Comparison of ENCODE assay signal across 1 cellular context in the genomic region with DNA sequence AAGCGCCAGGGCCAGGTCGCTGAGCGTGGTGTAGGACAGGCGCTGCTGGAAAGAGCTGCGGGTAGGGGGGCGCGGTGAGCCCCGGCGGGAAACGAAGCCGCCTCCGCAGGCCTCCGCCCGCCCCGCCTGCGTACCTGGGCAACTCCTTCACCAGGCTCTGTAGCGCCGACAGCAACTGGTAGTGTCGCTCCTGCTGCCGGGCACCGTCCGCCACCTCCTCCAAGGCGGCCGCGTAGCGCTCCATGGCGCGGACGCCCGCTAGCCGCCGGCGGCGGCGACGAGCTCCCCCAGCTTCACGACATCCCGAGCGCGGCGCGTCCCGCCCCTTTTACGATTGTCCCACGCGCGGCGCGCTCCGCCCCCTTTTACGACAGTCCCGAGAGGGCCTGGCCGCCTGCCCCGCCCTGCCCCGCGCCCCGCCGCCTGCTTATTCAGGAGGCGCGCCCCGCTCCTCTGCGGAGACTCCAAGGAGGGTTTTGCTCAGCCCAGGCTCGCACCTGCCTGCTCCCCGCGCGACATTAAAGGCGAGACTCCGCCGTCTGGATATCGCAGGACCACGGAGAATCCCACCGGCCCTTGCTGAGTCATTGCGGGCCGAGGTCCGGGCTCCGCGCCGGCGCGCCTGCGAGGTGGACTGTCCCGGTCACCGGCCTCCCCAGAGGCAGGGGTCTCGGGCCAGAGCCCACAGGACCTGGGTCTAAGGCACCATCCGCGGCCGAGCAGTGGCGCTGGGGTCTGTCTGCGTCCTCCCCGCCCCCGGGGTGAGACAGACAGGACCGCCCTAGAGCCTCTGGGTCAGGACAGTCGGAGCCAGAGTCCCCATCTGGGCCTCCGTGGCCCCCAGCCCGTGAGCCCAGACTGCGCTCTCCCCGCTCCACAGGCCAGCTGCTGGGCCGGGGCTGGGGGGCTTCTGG.
TF ChIP-seq lines count a peak whose summit lies in the region.

A gene (minus strand): TSS at position 316 of the 914 bp plus-strand sequence. CDS start 72 bp downstream, at position 244.

TF ChIP-seq in HEK293, 187 proteins besides CTCF, POLR2A, EP300 and RAD21 (continued from another document and continues in another):
- TF ChIP-seq SP3 (tag by site-specific recombination; IDR thresholded peaks at IDR 0.05) (peak; percentile 96), ZBTB7A (tag by site-specific recombination; IDR thresholded peaks at IDR 0.05; ENCODE audit: low read depth) (0 out of 2 replicates have a peak, but pooled peaks have one; percentile 68), ZNF2 (tag by site-specific recombination; IDR thresholded peaks at IDR 0.05) (peak; percentile 34; the same call in 1 of the 2 replicates), ZNF677 (tag by site-specific recombination; IDR thresholded peaks at IDR 0.05) (0 out of 2 replicates have a peak, but pooled peaks have one; percentile 12), ZNF843 (tag by site-specific recombination; IDR thresholded peaks at IDR 0.05) (peak; percentile 35; the same call in 1 of the 2 replicates), TCF7L2 (IDR thresholded peaks at IDR 0.05; ENCODE audit: borderline replicate concordance, low read depth, low read length) (no peak), ZNF354C (tag by site-specific recombination; IDR thresholded peaks at IDR 0.05; ENCODE audit: borderline replicate concordance, low read depth) (no peak), KLF16 (tag by site-specific recombination; IDR thresholded peaks at IDR 0.05) (peak; percentile 95), ZNF596 (tag by site-specific recombination; IDR thresholded peaks at IDR 0.05) (no peak), ZFP37 (tag by site-specific recombination; IDR thresholded peaks at IDR 0.05) (peak; percentile 56; the same call in 1 of the 2 replicates), ZEB2 (tag by site-specific recombination; IDR thresholded peaks at IDR 0.05) (peak; percentile 65), ZFHX2 (tag by site-specific recombination; conservative IDR thresholded peaks at IDR 0.05) (peak; percentile 67; the same call in 1 of the 2 replicates), SP7 (tag by site-specific recombination; IDR thresholded peaks at IDR 0.05) (peak; percentile 57; the same call in 1 of the 2 replicates), ZBTB17 (tag by site-specific recombination; IDR thresholded peaks at IDR 0.05) (peak; percentile 14; the same call in 1 of the 2 replicates), ZIC2 (tag by site-specific recombination; IDR thresholded peaks at IDR 0.05) (0 out of 2 replicates have a peak, but pooled peaks have one; percentile 21), ZNF560 (tag by site-specific recombination; IDR thresholded peaks at IDR 0.05; ENCODE audit: borderline replicate concordance) (no peak), BCL11B (tag by site-specific recombination; IDR thresholded peaks at IDR 0.05; ENCODE audit: low read depth) (no peak), ZNF335 (tag by site-specific recombination; conservative IDR thresholded peaks at IDR 0.05) (peak; percentile 91), ZNF529 (tag by site-specific recombination; IDR thresholded peaks at IDR 0.05; ENCODE audit: insufficient replicate concordance) (no peak), ZNF202 (tag by site-specific recombination; IDR thresholded peaks at IDR 0.05; ENCODE audit: borderline replicate concordance) (no peak), SCRT1 (tag by site-specific recombination; IDR thresholded peaks at IDR 0.05; ENCODE audit: borderline replicate concordance) (no peak), SCRT2 (tag by site-specific recombination; IDR thresholded peaks at IDR 0.05) (peak; percentile 47; the same call in 1 of the 2 replicates), KLF9 (tag by site-specific recombination; IDR thresholded peaks at IDR 0.05; ENCODE audit: low read depth) (peak; percentile 98), ZNF660 (tag by site-specific recombination; IDR thresholded peaks at IDR 0.05) (0 out of 2 replicates have a peak, but pooled peaks have one; percentile 38), ZNF610 (tag by site-specific recombination; IDR thresholded peaks at IDR 0.05; ENCODE audit: borderline replicate concordance) (peak; percentile 31; the same call in 1 of the 2 replicates), ZBTB20 (tag by site-specific recombination; IDR thresholded peaks at IDR 0.05) (peak; percentile 85), ZNF10 (tag by site-specific recombination; IDR thresholded peaks at IDR 0.05) (peak; percentile 84), KLF1 (tag by site-specific recombination; IDR thresholded peaks at IDR 0.05) (peak; percentile 91), ZNF76 (tag by site-specific recombination; IDR thresholded peaks at IDR 0.05; ENCODE audit: borderline replicate concordance, low read depth) (peak; percentile 75; the same call in 1 of the 2 replicates), SP2 (tag by site-specific recombination; IDR thresholded peaks at IDR 0.05) (peak; percentile 78), KLF8 (tag by site-specific recombination; IDR thresholded peaks at IDR 0.05) (peak; percentile 93), ZNF394 (tag by site-specific recombination; IDR thresholded peaks at IDR 0.05; ENCODE audit: borderline replicate concordance) (peak; percentile 27; the same call in 1 of the 2 replicates), ZNF777 (tag by site-specific recombination; IDR thresholded peaks at IDR 0.05; ENCODE audit: borderline replicate concordance) (0 out of 2 replicates have a peak, but pooled peaks have one; percentile 17), ZNF701 (tag by site-specific recombination; IDR thresholded peaks at IDR 0.05) (no peak), KLF10 (tag by site-specific recombination; IDR thresholded peaks at IDR 0.05) (peak; percentile 93)
- TF ChIP-seq, protein P1, sequence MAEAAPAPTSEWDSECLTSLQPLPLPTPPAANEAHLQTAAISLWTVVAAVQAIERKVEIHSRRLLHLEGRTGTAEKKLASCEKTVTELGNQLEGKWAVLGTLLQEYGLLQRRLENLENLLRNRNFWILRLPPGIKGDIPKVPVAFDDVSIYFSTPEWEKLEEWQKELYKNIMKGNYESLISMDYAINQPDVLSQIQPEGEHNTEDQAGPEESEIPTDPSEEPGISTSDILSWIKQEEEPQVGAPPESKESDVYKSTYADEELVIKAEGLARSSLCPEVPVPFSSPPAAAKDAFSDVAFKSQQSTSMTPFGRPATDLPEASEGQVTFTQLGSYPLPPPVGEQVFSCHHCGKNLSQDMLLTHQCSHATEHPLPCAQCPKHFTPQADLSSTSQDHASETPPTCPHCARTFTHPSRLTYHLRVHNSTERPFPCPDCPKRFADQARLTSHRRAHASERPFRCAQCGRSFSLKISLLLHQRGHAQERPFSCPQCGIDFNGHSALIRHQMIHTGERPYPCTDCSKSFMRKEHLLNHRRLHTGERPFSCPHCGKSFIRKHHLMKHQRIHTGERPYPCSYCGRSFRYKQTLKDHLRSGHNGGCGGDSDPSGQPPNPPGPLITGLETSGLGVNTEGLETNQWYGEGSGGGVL (tag by site-specific recombination; IDR thresholded peaks at IDR 0.05) = peak; percentile 35; the same call in 1 of the 2 replicates
- TF ChIP-seq, protein P2, sequence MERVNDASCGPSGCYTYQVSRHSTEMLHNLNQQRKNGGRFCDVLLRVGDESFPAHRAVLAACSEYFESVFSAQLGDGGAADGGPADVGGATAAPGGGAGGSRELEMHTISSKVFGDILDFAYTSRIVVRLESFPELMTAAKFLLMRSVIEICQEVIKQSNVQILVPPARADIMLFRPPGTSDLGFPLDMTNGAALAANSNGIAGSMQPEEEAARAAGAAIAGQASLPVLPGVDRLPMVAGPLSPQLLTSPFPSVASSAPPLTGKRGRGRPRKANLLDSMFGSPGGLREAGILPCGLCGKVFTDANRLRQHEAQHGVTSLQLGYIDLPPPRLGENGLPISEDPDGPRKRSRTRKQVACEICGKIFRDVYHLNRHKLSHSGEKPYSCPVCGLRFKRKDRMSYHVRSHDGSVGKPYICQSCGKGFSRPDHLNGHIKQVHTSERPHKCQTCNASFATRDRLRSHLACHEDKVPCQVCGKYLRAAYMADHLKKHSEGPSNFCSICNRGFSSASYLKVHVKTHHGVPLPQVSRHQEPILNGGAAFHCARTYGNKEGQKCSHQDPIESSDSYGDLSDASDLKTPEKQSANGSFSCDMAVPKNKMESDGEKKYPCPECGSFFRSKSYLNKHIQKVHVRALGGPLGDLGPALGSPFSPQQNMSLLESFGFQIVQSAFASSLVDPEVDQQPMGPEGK (tag by site-specific recombination; IDR thresholded peaks at IDR 0.05) = peak; percentile 69
- TF ChIP-seq, protein P3, sequence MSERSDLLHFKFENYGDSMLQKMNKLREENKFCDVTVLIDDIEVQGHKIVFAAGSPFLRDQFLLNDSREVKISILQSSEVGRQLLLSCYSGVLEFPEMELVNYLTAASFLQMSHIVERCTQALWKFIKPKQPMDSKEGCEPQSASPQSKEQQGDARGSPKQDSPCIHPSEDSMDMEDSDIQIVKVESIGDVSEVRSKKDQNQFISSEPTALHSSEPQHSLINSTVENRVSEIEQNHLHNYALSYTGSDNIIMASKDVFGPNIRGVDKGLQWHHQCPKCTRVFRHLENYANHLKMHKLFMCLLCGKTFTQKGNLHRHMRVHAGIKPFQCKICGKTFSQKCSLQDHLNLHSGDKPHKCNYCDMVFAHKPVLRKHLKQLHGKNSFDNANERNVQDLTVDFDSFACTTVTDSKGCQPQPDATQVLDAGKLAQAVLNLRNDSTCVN (tag by site-specific recombination; optimal IDR thresholded peaks at IDR 0.05) = peak; percentile 99
- TF ChIP-seq, protein P4, sequence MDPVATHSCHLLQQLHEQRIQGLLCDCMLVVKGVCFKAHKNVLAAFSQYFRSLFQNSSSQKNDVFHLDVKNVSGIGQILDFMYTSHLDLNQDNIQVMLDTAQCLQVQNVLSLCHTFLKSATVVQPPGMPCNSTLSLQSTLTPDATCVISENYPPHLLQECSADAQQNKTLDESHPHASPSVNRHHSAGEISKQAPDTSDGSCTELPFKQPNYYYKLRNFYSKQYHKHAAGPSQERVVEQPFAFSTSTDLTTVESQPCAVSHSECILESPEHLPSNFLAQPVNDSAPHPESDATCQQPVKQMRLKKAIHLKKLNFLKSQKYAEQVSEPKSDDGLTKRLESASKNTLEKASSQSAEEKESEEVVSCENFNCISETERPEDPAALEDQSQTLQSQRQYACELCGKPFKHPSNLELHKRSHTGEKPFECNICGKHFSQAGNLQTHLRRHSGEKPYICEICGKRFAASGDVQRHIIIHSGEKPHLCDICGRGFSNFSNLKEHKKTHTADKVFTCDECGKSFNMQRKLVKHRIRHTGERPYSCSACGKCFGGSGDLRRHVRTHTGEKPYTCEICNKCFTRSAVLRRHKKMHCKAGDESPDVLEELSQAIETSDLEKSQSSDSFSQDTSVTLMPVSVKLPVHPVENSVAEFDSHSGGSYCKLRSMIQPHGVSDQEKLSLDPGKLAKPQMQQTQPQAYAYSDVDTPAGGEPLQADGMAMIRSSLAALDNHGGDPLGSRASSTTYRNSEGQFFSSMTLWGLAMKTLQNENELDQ (tag by site-specific recombination; IDR thresholded peaks at IDR 0.05; ENCODE audit: low read depth) = no peak
- TF ChIP-seq, protein P5, sequence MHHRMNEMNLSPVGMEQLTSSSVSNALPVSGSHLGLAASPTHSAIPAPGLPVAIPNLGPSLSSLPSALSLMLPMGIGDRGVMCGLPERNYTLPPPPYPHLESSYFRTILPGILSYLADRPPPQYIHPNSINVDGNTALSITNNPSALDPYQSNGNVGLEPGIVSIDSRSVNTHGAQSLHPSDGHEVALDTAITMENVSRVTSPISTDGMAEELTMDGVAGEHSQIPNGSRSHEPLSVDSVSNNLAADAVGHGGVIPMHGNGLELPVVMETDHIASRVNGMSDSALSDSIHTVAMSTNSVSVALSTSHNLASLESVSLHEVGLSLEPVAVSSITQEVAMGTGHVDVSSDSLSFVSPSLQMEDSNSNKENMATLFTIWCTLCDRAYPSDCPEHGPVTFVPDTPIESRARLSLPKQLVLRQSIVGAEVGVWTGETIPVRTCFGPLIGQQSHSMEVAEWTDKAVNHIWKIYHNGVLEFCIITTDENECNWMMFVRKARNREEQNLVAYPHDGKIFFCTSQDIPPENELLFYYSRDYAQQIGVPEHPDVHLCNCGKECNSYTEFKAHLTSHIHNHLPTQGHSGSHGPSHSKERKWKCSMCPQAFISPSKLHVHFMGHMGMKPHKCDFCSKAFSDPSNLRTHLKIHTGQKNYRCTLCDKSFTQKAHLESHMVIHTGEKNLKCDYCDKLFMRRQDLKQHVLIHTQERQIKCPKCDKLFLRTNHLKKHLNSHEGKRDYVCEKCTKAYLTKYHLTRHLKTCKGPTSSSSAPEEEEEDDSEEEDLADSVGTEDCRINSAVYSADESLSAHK (tag by site-specific recombination; IDR thresholded peaks at IDR 0.05) = no peak
- TF ChIP-seq, protein P6, sequence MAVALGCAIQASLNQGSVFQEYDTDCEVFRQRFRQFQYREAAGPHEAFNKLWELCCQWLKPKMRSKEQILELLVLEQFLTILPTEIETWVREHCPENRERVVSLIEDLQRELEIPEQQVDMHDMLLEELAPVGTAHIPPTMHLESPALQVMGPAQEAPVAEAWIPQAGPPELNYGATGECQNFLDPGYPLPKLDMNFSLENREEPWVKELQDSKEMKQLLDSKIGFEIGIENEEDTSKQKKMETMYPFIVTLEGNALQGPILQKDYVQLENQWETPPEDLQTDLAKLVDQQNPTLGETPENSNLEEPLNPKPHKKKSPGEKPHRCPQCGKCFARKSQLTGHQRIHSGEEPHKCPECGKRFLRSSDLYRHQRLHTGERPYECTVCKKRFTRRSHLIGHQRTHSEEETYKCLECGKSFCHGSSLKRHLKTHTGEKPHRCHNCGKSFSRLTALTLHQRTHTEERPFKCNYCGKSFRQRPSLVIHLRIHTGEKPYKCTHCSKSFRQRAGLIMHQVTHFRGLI (tag by site-specific recombination; IDR thresholded peaks at IDR 0.05) = peak; percentile 60; the same call in 1 of the 2 replicates
- TF ChIP-seq, protein P7, sequence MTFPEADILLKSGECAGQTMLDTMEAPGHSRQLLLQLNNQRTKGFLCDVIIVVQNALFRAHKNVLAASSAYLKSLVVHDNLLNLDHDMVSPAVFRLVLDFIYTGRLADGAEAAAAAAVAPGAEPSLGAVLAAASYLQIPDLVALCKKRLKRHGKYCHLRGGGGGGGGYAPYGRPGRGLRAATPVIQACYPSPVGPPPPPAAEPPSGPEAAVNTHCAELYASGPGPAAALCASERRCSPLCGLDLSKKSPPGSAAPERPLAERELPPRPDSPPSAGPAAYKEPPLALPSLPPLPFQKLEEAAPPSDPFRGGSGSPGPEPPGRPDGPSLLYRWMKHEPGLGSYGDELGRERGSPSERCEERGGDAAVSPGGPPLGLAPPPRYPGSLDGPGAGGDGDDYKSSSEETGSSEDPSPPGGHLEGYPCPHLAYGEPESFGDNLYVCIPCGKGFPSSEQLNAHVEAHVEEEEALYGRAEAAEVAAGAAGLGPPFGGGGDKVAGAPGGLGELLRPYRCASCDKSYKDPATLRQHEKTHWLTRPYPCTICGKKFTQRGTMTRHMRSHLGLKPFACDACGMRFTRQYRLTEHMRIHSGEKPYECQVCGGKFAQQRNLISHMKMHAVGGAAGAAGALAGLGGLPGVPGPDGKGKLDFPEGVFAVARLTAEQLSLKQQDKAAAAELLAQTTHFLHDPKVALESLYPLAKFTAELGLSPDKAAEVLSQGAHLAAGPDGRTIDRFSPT (tag by site-specific recombination; IDR thresholded peaks at IDR 0.05) = peak; percentile 48; the same call in 1 of the 2 replicates
